Comparison of ENCODE assay signal across 8 cellular contexts in genomic region chr1:25550155-25550506, GRCh38. TPM values are rescaled to one million over a fixed set of nuclear protein-coding genes. Genes with fewer than 3 reads are reported as not detected.
DNase-seq lines count a peak whose midpoint lies in the region; ATAC-seq lines count a peak whose summit lies in the region.

No MANE protein-coding gene starts in this region.

- H3K4me1 Mint-ChIP-seq in effector memory CD8-positive, alpha-beta T cell (ENCODE audit: low read depth in 2 of 2) = peaks cover 79 to 81% of the 10 kb centered on the region in 2 donors

- H3K4me3 Mint-ChIP-seq in effector memory CD8-positive, alpha-beta T cell = peak overlapping the region; percentile 60 to 80

- peaks cover 0 to 4% (median 4%) of the 10 kb centered on the region in 3 donors for H3K36me3 ChIP-seq in skeletal muscle tissue (ENCODE audit: control insufficient read depth in 3 of 3, insufficient read depth in 3 of 3, low read length in 3 of 3)

- H3K9me3 ChIP-seq in skeletal muscle tissue (ENCODE audit: control insufficient read depth in 3 of 3, low read length in 3 of 3) = no peaks in the 10 kb centered on the region

- ATAC-seq in GM21528 (IDR thresholded peaks at IDR 0.05; ENCODE audit: low FRiP score, unreplicated experiment) = peak; percentile 6
- ATAC-seq in effector memory CD8-positive, alpha-beta T cell (replicated peaks) = peak; percentile 7
- no peak for ATAC-seq in GM21529 (IDR thresholded peaks at IDR 0.05; ENCODE audit: unreplicated experiment)
- ATAC-seq in HG03135 (IDR thresholded peaks at IDR 0.05; ENCODE audit: unreplicated experiment) = no peak

- peak overlapping the region; percentile 76 to 92 for H3K27ac Mint-ChIP-seq in effector memory CD8-positive, alpha-beta T cell

- peak overlapping the region in 2 of 3 donors; percentile 36 to 42 for H3K4me3 ChIP-seq in skeletal muscle tissue (ENCODE audit: low read length in 3 of 3)

- no peaks in the 10 kb centered on the region for H3K27me3 Mint-ChIP-seq in effector memory CD8-positive, alpha-beta T cell

- peak overlapping the region in 2 of 3 donors; percentile 66 to 82 for H3K9ac ChIP-seq in skeletal muscle tissue (ENCODE audit: low read depth in 1 of 3, low read length in 3 of 3)

- H3K4me1 ChIP-seq in skeletal muscle tissue (ENCODE audit: control insufficient read depth in 3 of 3, insufficient read depth in 3 of 3, low read length in 3 of 3) = peaks cover 50 to 84% (median 83%) of the 10 kb centered on the region in 3 donors

- no peaks in the 10 kb centered on the region for H3K9me3 Mint-ChIP-seq in effector memory CD8-positive, alpha-beta T cell

- peak; percentile 70 for DNase-seq in OCI-M1 (lab: John Stamatoyannopoulos, UW)
- DNase-seq in effector memory CD8-positive, alpha-beta T cell = no peak
- DNase-seq in NCI-H1105 treated with DMSO at 0.1 percent for 48 hours (lab: John Stamatoyannopoulos, UW) = no peak
- DNase-seq in dedifferentiated amniotic fluid mesenchymal stem cell (ENCODE audit: extremely low spot score) = no peak

- peaks cover 15% of the 10 kb centered on the region for H3K36me3 Mint-ChIP-seq in effector memory CD8-positive, alpha-beta T cell (ENCODE audit: insufficient read depth)

- no peaks in the 10 kb centered on the region for H3K27me3 ChIP-seq in skeletal muscle tissue (ENCODE audit: control insufficient read depth in 3 of 3, insufficient read depth in 3 of 3, low read length in 3 of 3)

- H3K27ac ChIP-seq in skeletal muscle tissue (ENCODE audit: low read depth, low read length) = peak overlapping the region; percentile 86

RNA-seq across cellular contexts. Expression of gene LDLRAP1, which starts 6.7 kb away (rescaled TPM):
- 4.7 TPM for total RNA-seq in skeletal muscle tissue

Comparison
In these comparisons a context has a peak if more than half of its experiments do, and no peak if none do; other contexts are left out.
1. ATAC-seq: peak in GM21528 (single experiment) and effector memory CD8-positive, alpha-beta T cell (single experiment); none in GM21529 (single experiment) and HG03135 (single experiment).